ENCODE assay signal across 12 cellular contexts in the genomic region with DNA sequence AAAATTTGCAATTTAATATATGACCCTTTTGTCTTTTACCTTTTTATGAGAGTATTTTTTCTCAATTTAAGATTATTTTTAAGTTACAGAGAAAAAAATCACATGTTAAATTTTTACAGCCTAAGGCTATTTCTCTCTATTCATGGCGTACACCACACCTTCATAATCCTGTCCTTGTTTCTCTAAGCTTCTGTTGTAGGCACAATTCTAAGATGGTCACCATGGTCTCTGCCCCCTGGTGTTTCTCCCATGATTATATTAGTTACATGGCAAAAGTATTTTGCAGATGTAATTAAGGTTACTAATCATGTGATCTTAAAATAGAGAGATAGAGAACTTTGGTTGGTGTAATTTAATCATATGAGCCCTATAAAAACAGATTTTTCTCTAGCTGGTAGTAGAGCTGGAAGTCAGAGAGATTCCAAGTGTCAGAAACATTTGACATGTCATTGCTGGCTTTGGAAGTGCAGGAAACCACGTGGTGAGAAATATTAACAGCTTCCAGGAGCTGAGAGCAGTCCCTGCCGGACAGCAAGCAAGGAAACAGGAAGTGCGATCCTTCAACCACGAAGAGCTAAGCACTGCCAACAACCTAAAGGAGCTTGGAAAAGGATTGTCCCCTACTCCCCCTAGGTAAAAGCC.
DNase-seq lines count a peak whose midpoint lies in the region; ATAC-seq and TF ChIP-seq lines count a peak whose summit lies in the region.
"Had no signal": no experiment of that assay in that cellular context is flagged by ENCODE, and none has a peak within 500 bp of the region (broad histone marks: within the 10 kb centered on the region; RNA-seq: fewer than 3 reads in every experiment).

No MANE protein-coding gene starts in this region.

- H3K27me3 ChIP-seq in WERI-Rb-1 (ENCODE audit: insufficient read depth, low read depth, severe bottlenecking), result no peaks in the 10 kb centered on the region
- H3K27me3 ChIP-seq in right cardiac atrium (ENCODE audit: control insufficient read depth, insufficient read depth), result no peaks in the 10 kb centered on the region
- H3K27me3 ChIP-seq: adrenal gland had no signal

- H3K9me3 ChIP-seq in WERI-Rb-1 (ENCODE audit: severe bottlenecking) (no peaks in the 10 kb centered on the region), right cardiac atrium (ENCODE audit: control insufficient read depth, low read length) (no peaks in the 10 kb centered on the region)
- H3K9me3 ChIP-seq: adrenal gland had no signal

- WGBS in right cardiac atrium, result 26% methylated on average over 5 of the region's 5 CpGs

- H3K27ac ChIP-seq in WERI-Rb-1 (no peak overlapping the region), right cardiac atrium (ENCODE audit: low read length) (no peak overlapping the region)
- H3K27ac ChIP-seq: adrenal gland, C4-2B had no signal

- H3K4me1 ChIP-seq in right cardiac atrium (ENCODE audit: control insufficient read depth, insufficient read depth, low read length), result no peaks in the 10 kb centered on the region
- H3K4me1 ChIP-seq: adrenal gland had no signal

- DNase-seq in AG08395 (ENCODE audit: low spot score) (peak; percentile 23), HT-29 (ENCODE audit: low spot score) (peak; percentile 60), WERI-Rb-1 (peak; percentile 55), right cardiac atrium (peak in 1 of 3 donors; percentile 13), activated T-cell treated with anti-CD3 and anti-CD28 coated beads for 4 hours (no peak), NCI-H2107 (lab: John Stamatoyannopoulos, UW) (no peak), NCI-H2171 treated with DMSO at 0.1 percent for 48 hours (lab: John Stamatoyannopoulos, UW) (no peak), left lobe of liver (ENCODE audit: low spot score) (no peak)
- DNase-seq: activated CD4-positive, alpha-beta T cell treated with anti-CD3 and anti-CD28 coated beads, Interleukin-2, amount 10 ng/mL, durations not matched to agents 24 days and 14 days; occipital lobe had no signal

- H3K4me3 ChIP-seq in WERI-Rb-1 (ENCODE audit: low read depth, low read length) (no peak overlapping the region), right cardiac atrium (ENCODE audit: low read length) (peak overlapping the region; percentile 18)
- H3K4me3 ChIP-seq: adrenal gland had no signal

- no peaks in the 10 kb centered on the region for H3K36me3 ChIP-seq in WERI-Rb-1
- H3K36me3 ChIP-seq: adrenal gland had no signal

- peak; percentile 81 to 82 for ATAC-seq in right cardiac atrium
- no peak for ATAC-seq in left lobe of liver

- 0 out of 2 replicates have a peak, but pooled peaks have one; percentile 5 for TF ChIP-seq CTCF in WERI-Rb-1 (IDR thresholded peaks at IDR 0.05; ENCODE audit: low read depth, low read length)

- intact Hi-C loops in right cardiac atrium (cut with DNase I), result no loop called here

Comparison
In these comparisons a context has a peak if more than half of its experiments do, and no peak if none do; other contexts are left out.
1. DNase-seq: peak in AG08395 (single experiment), HT-29 (single experiment) and WERI-Rb-1 (single experiment); none in activated T-cell treated with anti-CD3 and anti-CD28 coated beads for 4 hours (single experiment), NCI-H2107 (single experiment), NCI-H2171 treated with DMSO at 0.1 percent for 48 hours (single experiment) and left lobe of liver (single experiment).